Comparison of ENCODE assay signal across 1 cellular context in genomic region chr16:66369055-66369592, GRCh38.
A peak's percentile ranks its signal among the peaks of the same experiment; 100 is the strongest.
TF ChIP-seq lines count a peak whose summit lies in the region.

No MANE protein-coding gene starts in this region.

TF ChIP-seq in K562, 482 proteins besides CTCF, POLR2A, EP300 and RAD21:
- peak; percentile 84 for TF ChIP-seq ZKSCAN1 (IDR thresholded peaks at IDR 0.05; ENCODE audit: low read depth, low read length)
- no peak for TF ChIP-seq TAF15 (IDR thresholded peaks at IDR 0.05; ENCODE audit: low read depth, low read length)
